In the genomic region with DNA sequence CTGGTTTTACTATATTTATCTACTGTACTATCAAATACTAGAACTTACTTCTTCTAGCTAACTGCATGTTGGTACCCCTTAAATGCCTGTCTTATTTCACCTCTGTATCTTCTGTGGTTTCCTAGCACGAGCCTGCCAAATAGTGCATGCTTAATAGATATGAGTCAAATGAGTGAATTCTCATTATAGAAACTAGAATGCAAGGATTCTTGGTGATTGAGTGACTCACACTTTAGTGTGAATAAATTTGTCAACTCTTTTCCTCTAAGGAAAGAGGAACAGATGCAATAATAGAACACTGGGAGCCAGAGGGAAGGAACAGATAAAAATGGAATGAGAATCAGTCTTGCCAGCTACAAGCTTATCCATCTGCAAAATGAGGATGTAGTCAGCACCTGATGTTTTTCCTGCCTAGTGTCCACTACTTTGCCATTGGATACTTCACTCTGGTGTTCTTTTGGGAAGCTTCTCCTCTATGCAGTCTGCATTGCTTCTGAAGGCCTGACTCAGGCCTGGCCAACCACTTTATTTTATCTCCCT, we compare ENCODE assay signal across 22 cellular contexts.
"Had no signal": no experiment of that assay in that cellular context is flagged by ENCODE, and none has a peak within 500 bp of the region (broad histone marks: within the 10 kb centered on the region; RNA-seq: fewer than 3 reads in every experiment).

No MANE protein-coding gene starts in this region.

- H3K4me3 ChIP-seq: breast epithelium, left ventricle myocardium inferior, neural progenitor cell, prostate gland, testis, uterus had no signal

- DNase-seq: activated CD4-positive, alpha-beta T cell treated with anti-CD3 and anti-CD28 coated beads for 1 hour; activated CD4-positive, alpha-beta T cell treated with anti-CD3 and anti-CD28 coated beads, Interleukin-2, amount 50 U/mL, for 1 hour; activated CD8-positive, alpha-beta T cell treated with anti-CD3 and anti-CD28 coated beads, Interleukin-2, amount 10 ng/mL, durations not matched to agents 7 days and 5 days; activated gamma-delta T cell treated with Interleukin-2 at 50 U/mL for 16 hours; activated T-cell treated with anti-CD3 and anti-CD28 coated beads, Interleukin-2, amount 50 U/mL, for 1 hour; aorta; effector CD8-positive, alpha-beta T cell; erythroblast; foreskin keratinocyte; kidney glomerular epithelial cell; left ventricle myocardium inferior; naive thymus-derived CD8-positive, alpha-beta T cell; right cardiac atrium; stimulated activated CD4-positive, alpha-beta T cell treated with anti-CD3 and anti-CD28 coated beads, Interleukin-12 subunit alpha, Interleukin-12 subunit beta, amount 100 ng/mL, for 4 hours; stimulated activated CD4-positive, alpha-beta T cell treated with anti-CD3 and anti-CD28 coated beads, Interleukin-4, amount 100 ng/mL, for 4 hours; testis; trophoblast cell; uterus had no signal

- FAIRE-seq: TTC549 had no signal

- H3K27ac ChIP-seq: breast epithelium, foreskin keratinocyte, left ventricle myocardium inferior, neural progenitor cell, prostate gland, testis, uterus had no signal

- ATAC-seq: activated CD8-positive, alpha-beta T cell treated with anti-CD3 and anti-CD28 coated beads, Interleukin-2, amount 10 ng/mL, durations not matched to agents 7 days and 5 days; foreskin keratinocyte; naive thymus-derived CD8-positive, alpha-beta T cell; right cardiac atrium had no signal

- H3K36me3 ChIP-seq: breast epithelium, left ventricle myocardium inferior, neural progenitor cell, prostate gland, uterus had no signal

- H3K27me3 ChIP-seq: breast epithelium, foreskin keratinocyte, neural progenitor cell, testis, uterus had no signal
